ENCODE assay signal across 17 cellular contexts in genomic region chr2:130767408-130767775, GRCh38. TPM values are rescaled to one million over a fixed set of nuclear protein-coding genes. Genes with fewer than 3 reads are reported as not detected.
DNase-seq lines count a peak whose midpoint lies in the region; ATAC-seq, FAIRE-seq and TF ChIP-seq lines count a peak whose summit lies in the region.
"Had no signal": no experiment of that assay in that cellular context is flagged by ENCODE, and none has a peak within 500 bp of the region (broad histone marks: within the 10 kb centered on the region; RNA-seq: fewer than 3 reads in every experiment).

No MANE protein-coding gene starts in this region.

- FAIRE-seq in A549 (lab: Jason Lieb, UNC) (no peak), bronchial epithelial cell (lab: Jason Lieb, UNC) (no peak)

- no peak overlapping the region for H3K9ac ChIP-seq in mammary epithelial cell (ENCODE audit: insufficient read depth, low read length)
- H3K9ac ChIP-seq: GM23248 had no signal

- no peak overlapping the region for H3K27ac ChIP-seq in A549
- no peak overlapping the region for H3K27ac ChIP-seq in osteoblast (ENCODE audit: low read depth, low read length)
- H3K27ac ChIP-seq in mammary epithelial cell (ENCODE audit: insufficient read depth, low read depth, low read length): no peak overlapping the region
- H3K27ac ChIP-seq: C4-2B, GM23248, Peyer's patch, SK-N-MC had no signal

- dilution Hi-C loops in mammary epithelial cell (cut with HindIII; ENCODE audit: low sequenced_read_pairs): no loop called here

- intact Hi-C loops in mammary epithelial cell (cut with micrococcal nuclease): no loop called here

- no peak for DNase-seq in A549 (ENCODE audit: low read depth in 1 of 2, low spot score in 1 of 2)
- no peak for DNase-seq in bronchial epithelial cell (ENCODE audit: low read depth)
- peak; percentile 62 for DNase-seq in osteoblast (ENCODE audit: insufficient read length, low spot score, missing footprints)
- no peak for DNase-seq in mammary epithelial cell
- DNase-seq: DMS153, GM23248, NCI-H1105, NCI-H1694, NCI-H524, Peyer's patch had no signal

- H3K27me3 ChIP-seq in bronchial epithelial cell (ENCODE audit: control insufficient read depth, insufficient read depth, low read length) (no peaks in the 10 kb centered on the region), osteoblast (ENCODE audit: insufficient read depth, low read length) (no peaks in the 10 kb centered on the region), mammary epithelial cell (ENCODE audit: insufficient read depth, low read length) (peaks cover 2% of the 10 kb centered on the region)
- H3K27me3 ChIP-seq: Peyer's patch had no signal

- in situ Hi-C loops in mammary epithelial cell (cut with MboI; ENCODE audit: low sequenced_read_pairs in 2 of 2): no loop called here

- H3K4me2 ChIP-seq in A549 (no peak overlapping the region), osteoblast (ENCODE audit: insufficient read depth, low read length) (no peak overlapping the region), mammary epithelial cell (ENCODE audit: insufficient read depth, low read depth, low read length) (no peak overlapping the region)

- POLR2A ChIA-PET in A549 (lab: Yijun Ruan, JAX): no interaction called here

- no peak for TF ChIP-seq RAD21 in A549 (conservative IDR thresholded peaks at IDR 0.05 in 1 of 2, IDR thresholded peaks at IDR 0.05 in 1 of 2)

- H4K20me1 ChIP-seq in osteoblast (ENCODE audit: insufficient read depth, low read length) (no peaks in the 10 kb centered on the region), mammary epithelial cell (ENCODE audit: insufficient read depth, low read length) (no peaks in the 10 kb centered on the region)

- BruUV-seq in mammary epithelial cell (replicated peaks; lab: Mats Ljungman, UMichigan): no TSS peak

- no peak overlapping the region for H3K4me3 ChIP-seq in A549
- no peak overlapping the region for H3K4me3 ChIP-seq in GM12875 (ENCODE audit: low read depth, low read length)
- no peak overlapping the region for H3K4me3 ChIP-seq in bronchial epithelial cell (ENCODE audit: low read depth, low read length)
- H3K4me3 ChIP-seq in osteoblast (ENCODE audit: insufficient read depth, low read length): no peak overlapping the region
- no peak overlapping the region for H3K4me3 ChIP-seq in mammary epithelial cell (replicated peaks in 1 of 3; ENCODE audit: insufficient read depth in 1 of 3, low read depth in 2 of 3, low read length in 3 of 3)
- H3K4me3 ChIP-seq: GM23248, Peyer's patch, SK-N-MC had no signal

- no peaks in the 10 kb centered on the region for H3K9me3 ChIP-seq in A549
- H3K9me3 ChIP-seq in osteoblast (ENCODE audit: low read depth, low read length): no peaks in the 10 kb centered on the region
- H3K9me3 ChIP-seq in mammary epithelial cell (replicated peaks; ENCODE audit: insufficient read depth, low read length): no peaks in the 10 kb centered on the region
- H3K9me3 ChIP-seq: Peyer's patch had no signal

- WGBS in A549 (ENCODE audit: missing lambda C conversion rate): 39% methylated on average over 2 of the region's 7 CpGs
- 70% methylated on average over 6 of the region's 7 CpGs for WGBS in mammary epithelial cell (ENCODE audit: low coverage, missing lambda C conversion rate)

- no peaks in the 10 kb centered on the region for H3K4me1 ChIP-seq in A549
- no peaks in the 10 kb centered on the region for H3K4me1 ChIP-seq in osteoblast (ENCODE audit: insufficient read depth, low read length)
- H3K4me1 ChIP-seq in mammary epithelial cell (ENCODE audit: insufficient read depth, low read length): no peaks in the 10 kb centered on the region
- H3K4me1 ChIP-seq: Peyer's patch had no signal

- H3K79me2 ChIP-seq in osteoblast (ENCODE audit: insufficient read depth, low read length) (no peaks in the 10 kb centered on the region), mammary epithelial cell (ENCODE audit: insufficient read depth, low read length) (no peaks in the 10 kb centered on the region)

- H3K36me3 ChIP-seq in bronchial epithelial cell (ENCODE audit: control insufficient read depth, insufficient read depth, low read length) (no peaks in the 10 kb centered on the region), osteoblast (ENCODE audit: insufficient read depth, low read length) (no peaks in the 10 kb centered on the region), mammary epithelial cell (ENCODE audit: insufficient read depth, low read length) (no peaks in the 10 kb centered on the region)
- H3K36me3 ChIP-seq: Peyer's patch had no signal

- no peak for TF ChIP-seq CTCF in A549 (IDR thresholded peaks at IDR 0.05)
- TF ChIP-seq CTCF in GM12875 (IDR thresholded peaks at IDR 0.05; ENCODE audit: borderline replicate concordance, insufficient read depth, low read depth, low read length): 0 out of 2 replicates have a peak, but pooled peaks have one; percentile 2
- peak; percentile 4 for TF ChIP-seq CTCF in bronchial epithelial cell (IDR thresholded peaks at IDR 0.05; ENCODE audit: insufficient read depth, low read length, severe bottlenecking)
- TF ChIP-seq CTCF in osteoblast (IDR thresholded peaks at IDR 0.05; ENCODE audit: extremely low read depth, low read depth, low read length): no peak
- no peak for TF ChIP-seq CTCF in mammary epithelial cell (conservative IDR thresholded peaks at IDR 0.05 in 1 of 2, IDR thresholded peaks at IDR 0.05 in 1 of 2; ENCODE audit: extremely low read depth in 1 of 2, insufficient read depth in 1 of 2, low read depth in 1 of 2, low read length in 2 of 2)

- CTCF ChIA-PET in A549 (lab: Yijun Ruan, JAX): no interaction called here
- CTCF ChIA-PET in mammary epithelial cell (lab: Charles Lee; ENCODE audit: low non-redundant PET): no interaction called here

- no peak for TF ChIP-seq POLR2A in A549 (IDR thresholded peaks at IDR 0.05; ENCODE audit: low read length)

- no peak for TF ChIP-seq EP300 in A549 (IDR thresholded peaks at IDR 0.05)

- ATAC-seq in A549 (peak; percentile 47 to 70; a peak in 5 of 6 replicates), GM18511 (IDR thresholded peaks at IDR 0.05; ENCODE audit: unreplicated experiment) (no peak), GM19324 (IDR thresholded peaks at IDR 0.05; ENCODE audit: low FRiP score, unreplicated experiment) (no peak)
- ATAC-seq: Right ventricle myocardium inferior had no signal

- H2AFZ ChIP-seq in osteoblast (ENCODE audit: low read length) (no peak overlapping the region), mammary epithelial cell (ENCODE audit: low read depth, low read length) (no peak overlapping the region)
- H2AFZ ChIP-seq: GM23248 had no signal

TF ChIP-seq in A549, 52 proteins besides CTCF, POLR2A, EP300 and RAD21:
- no peak for TF ChIP-seq MAFK (IDR thresholded peaks at IDR 0.05; ENCODE audit: partially characterized antibody)
- no peak for TF ChIP-seq CBX8 (IDR thresholded peaks at IDR 0.05)
- TF ChIP-seq HMGXB4 (CRISPR knock-in tag; IDR thresholded peaks at IDR 0.05; ENCODE audit: borderline replicate concordance): no peak
- no peak for TF ChIP-seq ZNF302 (CRISPR knock-in tag; IDR thresholded peaks at IDR 0.05)
- TF ChIP-seq HDAC2 (IDR thresholded peaks at IDR 0.05): no peak
- TF ChIP-seq FOSL2 (IDR thresholded peaks at IDR 0.05): no peak
- no peak for TF ChIP-seq FOSL2 (CRISPR knock-in tag; IDR thresholded peaks at IDR 0.05)
- TF ChIP-seq EHF (CRISPR knock-in tag; IDR thresholded peaks at IDR 0.05): no peak

RNA-seq across cellular contexts. Expression of gene AMER3, which starts 12.1 kb away (rescaled TPM):
- not detected in 2 replicates for polyA plus RNA-seq in A549 (2011; rRNA removed)
- not detected in 2 replicates for polyA plus RNA-seq in A549 (2012; cell fraction: cytosol; rRNA removed)
- polyA plus RNA-seq in A549 (2012; cell fraction: nucleus; rRNA removed): not detected in 2 replicates
- not detected in 3 replicates for polyA plus RNA-seq in A549 (2017; fragmentation: RNase III; extraction: RNeasy Plus Mini Kit Qiagen cat#74134 plus additional on column Dnase treatment)
- polyA minus RNA-seq in A549 (2011; rRNA and poly(A)+ RNA removed): not detected in 2 replicates
- total RNA-seq in bronchial epithelial cell: under 0.01 TPM in 1 of 2 replicates, not detected in the other
- not detected in 2 replicates for total RNA-seq in osteoblast
- total RNA-seq in mammary epithelial cell: not detected
- polyA plus RNA-seq in mammary epithelial cell: not detected
- polyA minus RNA-seq in mammary epithelial cell: not detected
- total RNA-seq: GM23248, MCF 10A, Right ventricle myocardium inferior had no signal
- polyA plus RNA-seq: GM23248 had no signal

RNA-seq across cellular contexts. Expression of gene GPR148, which starts 38.5 kb away (rescaled TPM):
- polyA plus RNA-seq in A549 (2011; rRNA removed) (not detected in 2 replicates), A549 (2017; fragmentation: RNase III; extraction: RNeasy Plus Mini Kit Qiagen cat#74134 plus additional on column Dnase treatment) (not detected in 3 replicates), mammary epithelial cell (not detected)
- polyA plus RNA-seq in A549 (2012; cell fraction: cytosol; rRNA removed): not detected in 2 replicates
- not detected in 2 replicates for polyA plus RNA-seq in A549 (2012; cell fraction: nucleus; rRNA removed)
- polyA minus RNA-seq in A549 (2011; rRNA and poly(A)+ RNA removed): 0.17 TPM in 1 of 2 replicates, not detected in the other
- total RNA-seq in bronchial epithelial cell (not detected in 2 replicates), osteoblast (not detected in 2 replicates), mammary epithelial cell (not detected)
- not detected for polyA minus RNA-seq in mammary epithelial cell
- total RNA-seq: GM23248, MCF 10A, Peyer's patch, Right ventricle myocardium inferior had no signal
- polyA plus RNA-seq: GM23248 had no signal

Comparison
In these comparisons a context has a peak if more than half of its experiments do, and no peak if none do; other contexts are left out.
1. ATAC-seq: peak in A549 (2 of 2); none in GM18511 (single experiment) and GM19324 (single experiment).
2. CTCF ChIP-seq: peak in GM12875 (single experiment) and bronchial epithelial cell (single experiment); none in A549 (single experiment), osteoblast (single experiment) and mammary epithelial cell (0 of 2).